Comparison of ENCODE assay signal across 8 cellular contexts in the genomic region with DNA sequence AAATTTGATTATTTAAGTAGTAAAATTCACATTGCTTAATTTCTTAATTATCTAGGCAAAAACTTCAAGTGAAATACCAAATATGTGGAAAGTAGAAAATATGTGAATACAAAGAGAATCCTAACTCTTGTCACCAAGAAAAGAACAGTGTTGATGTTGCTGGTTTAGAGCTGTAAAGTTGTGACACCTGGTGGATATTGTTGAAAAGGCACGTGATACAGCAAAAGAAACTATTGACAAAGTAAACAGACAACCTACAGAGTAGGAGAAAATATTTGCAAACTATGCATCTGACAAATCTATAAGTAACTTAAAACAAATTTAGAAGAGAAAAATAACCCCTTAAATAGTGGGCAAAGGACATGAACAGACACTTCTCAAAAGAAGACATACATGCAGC. TPM values are rescaled to one million over a fixed set of nuclear protein-coding genes. Genes with fewer than 3 reads are reported as not detected.
DNase-seq lines count a peak whose midpoint lies in the region; ATAC-seq, FAIRE-seq and TF ChIP-seq lines count a peak whose summit lies in the region.

No MANE protein-coding gene starts in this region.

- H3K9me3 ChIP-seq in DOHH2 (ENCODE audit: control insufficient read depth, insufficient read depth, low read length) (no peaks in the 10 kb centered on the region), K562 (replicated peaks; ENCODE audit: control insufficient read depth, insufficient read depth, low read depth, low read length) (no peaks in the 10 kb centered on the region), parathyroid adenoma (ENCODE audit: control insufficient read depth, low read length) (no peaks in the 10 kb centered on the region)

- no peaks in the 10 kb centered on the region for H3K9me1 ChIP-seq in K562 (ENCODE audit: control insufficient read depth, insufficient read depth, low read length)

- no peaks in the 10 kb centered on the region for H3K9me2 ChIP-seq in DOHH2 (replicated peaks; ENCODE audit: control insufficient read depth, low read length)

- TF ChIP-seq CTCF in DOHH2 (IDR thresholded peaks at IDR 0.05; ENCODE audit: low read depth, low read length, poor library complexity, severe bottlenecking), result peak; percentile 48
- peak; percentile 73 for TF ChIP-seq CTCF in KMS-11 (conservative IDR thresholded peaks at IDR 0.05; ENCODE audit: low read depth, low read length)
- TF ChIP-seq CTCF in K562 (IDR thresholded peaks at IDR 0.05 in 2 of 3, conservative IDR thresholded peaks at IDR 0.05 in 1 of 3; ENCODE audit: insufficient read depth in 2 of 3, low read depth in 1 of 3, low read length in 3 of 3), result peak; percentile 30 to 44 (median 43); a peak in 4 of 6 replicates
- TF ChIP-seq CTCF in parathyroid adenoma (IDR thresholded peaks at IDR 0.05), result peak; percentile 53
- no peak for TF ChIP-seq CTCF in lower leg skin (IDR thresholded peaks at IDR 0.05)

- no peak overlapping the region for H3K4me2 ChIP-seq in DOHH2 (ENCODE audit: low read length)
- H3K4me2 ChIP-seq in KMS-11, result no peak overlapping the region
- no peak overlapping the region for H3K4me2 ChIP-seq in K562 (ENCODE audit: insufficient read depth, low read length)
- H3K4me2 ChIP-seq in parathyroid adenoma (ENCODE audit: low read length), result no peak overlapping the region

- no peak overlapping the region for H2AFZ ChIP-seq in KMS-11 (ENCODE audit: low read depth)
- H2AFZ ChIP-seq in K562 (ENCODE audit: low read depth, low read length), result no peak overlapping the region
- no peak overlapping the region for H2AFZ ChIP-seq in parathyroid adenoma

- POLR2A ChIA-PET in K562 (lab: Yijun Ruan, JAX), result interaction anchor here (0.8 to 1.2 kb wide), 2 partner anchors 11 to 19 kb away, joined by 3 read pairs; no protein-coding TSS in a partner anchor

- H4K20me1 ChIP-seq in DOHH2 (ENCODE audit: control insufficient read depth, insufficient read depth, low read depth, low read length), result no peaks in the 10 kb centered on the region
- no peaks in the 10 kb centered on the region for H4K20me1 ChIP-seq in KMS-11 (ENCODE audit: insufficient read depth)
- no peaks in the 10 kb centered on the region for H4K20me1 ChIP-seq in K562 (replicated peaks; ENCODE audit: control insufficient read depth, insufficient read depth, low read length)

- H3K27ac ChIP-seq in DOHH2 (ENCODE audit: low read depth, low read length) (no peak overlapping the region), KMS-11 (no peak overlapping the region), K562 (ENCODE audit: extremely low read depth, low read depth, low read length) (no peak overlapping the region), parathyroid adenoma (no peak overlapping the region)

- TF ChIP-seq POLR2A in K562 (conservative IDR thresholded peaks at IDR 0.05) (no peak), lower leg skin (IDR thresholded peaks at IDR 0.05) (no peak)

- no peak for FAIRE-seq in K562 (lab: Jason Lieb, UNC)

- H3K27me3 ChIP-seq in DOHH2 (ENCODE audit: control insufficient read depth, low read length) (no peaks in the 10 kb centered on the region), KMS-11 (ENCODE audit: insufficient read depth, low read depth) (no peaks in the 10 kb centered on the region), K562 (ENCODE audit: control insufficient read depth in 2 of 2, insufficient read depth in 2 of 2, low read length in 2 of 2) (no peaks in the 10 kb centered on the region), parathyroid adenoma (ENCODE audit: control insufficient read depth, insufficient read depth, low read length) (no peaks in the 10 kb centered on the region)

- peak; percentile 54 to 80; a peak in 3 of 4 replicates for TF ChIP-seq RAD21 in K562 (CRISPR knock-in tag; conservative IDR thresholded peaks at IDR 0.05 in 1 of 2, IDR thresholded peaks at IDR 0.05 in 1 of 2)

- WGBS in K562 (ENCODE audit: insufficient coverage, low coverage, missing lambda C conversion rate), result 0% methylated on average over 1 of the region's 1 CpG
- 29 to 36% methylated on average over 1 of the region's 1 CpG for WGBS in lower leg skin, 2 donors

- H3K4me1 ChIP-seq in DOHH2 (ENCODE audit: control insufficient read depth, low read length) (no peaks in the 10 kb centered on the region), KMS-11 (ENCODE audit: low read depth, poor library complexity, severe bottlenecking) (peaks cover 7% of the 10 kb centered on the region), K562 (replicated peaks in 1 of 2; ENCODE audit: control insufficient read depth in 2 of 2, insufficient read depth in 2 of 2, low read length in 2 of 2) (no peaks in the 10 kb centered on the region), parathyroid adenoma (no peaks in the 10 kb centered on the region)

- no TSS peak for BruUV-seq in K562 (replicated peaks; lab: Mats Ljungman, UMichigan)

- in situ Hi-C loops in K562 (cut with MboI), result no loop called here

- H3K79me2 ChIP-seq in DOHH2 (ENCODE audit: control insufficient read depth, low read length) (no peaks in the 10 kb centered on the region), KMS-11 (ENCODE audit: insufficient read depth, low read depth) (no peaks in the 10 kb centered on the region), K562 (ENCODE audit: control insufficient read depth, insufficient read depth, low read length) (no peaks in the 10 kb centered on the region), parathyroid adenoma (no peaks in the 10 kb centered on the region)

- DNase-seq in K562 (ENCODE audit: extremely low read depth in 1 of 4, low spot score in 3 of 4), result peak in 1 of 4 experiments; percentile 23
- DNase-seq in lower leg skin (ENCODE audit: low spot score in 2 of 2), result no peak
- DNase-seq in middle frontal gyrus (ENCODE audit: extremely low spot score, low spot score), result no peak
- no peak for DNase-seq in stimulated activated CD4-positive, alpha-beta T cell treated with anti-CD3 and anti-CD28 coated beads, Interleukin-4, amount 100 ng/mL, for 24 hours

- ATAC-seq in GM21381 (IDR thresholded peaks at IDR 0.05; ENCODE audit: unreplicated experiment) (peak; percentile 71), K562 (peak; percentile 78)

- intact Hi-C loops in K562 (cut with micrococcal nuclease), result loop anchor here (10.0 kb wide), 1 partner anchor 206 kb away; no protein-coding TSS in a partner anchor
- intact Hi-C loops in lower leg skin (cut with DNase I; ENCODE audit: low total_unique reads), result no loop called here

- 0 out of 2 replicates have a peak, but pooled peaks cover 3% of the 10 kb centered on the region for H3K36me3 ChIP-seq in DOHH2 (ENCODE audit: control insufficient read depth, low read length)
- H3K36me3 ChIP-seq in KMS-11 (ENCODE audit: insufficient read depth), result no peaks in the 10 kb centered on the region
- H3K36me3 ChIP-seq in K562 (ENCODE audit: control insufficient read depth, insufficient read depth, low read length), result no peaks in the 10 kb centered on the region
- H3K36me3 ChIP-seq in parathyroid adenoma (ENCODE audit: control insufficient read depth, insufficient read depth, low read length), result no peaks in the 10 kb centered on the region

- no peak overlapping the region for H3K4me3 ChIP-seq in DOHH2 (ENCODE audit: low read length)
- H3K4me3 ChIP-seq in KMS-11 (IDR thresholded peaks at IDR 0.05; ENCODE audit: insufficient read depth, low read depth, low read length), result no peak overlapping the region
- no peak overlapping the region for H3K4me3 ChIP-seq in K562
- no peak overlapping the region for H3K4me3 ChIP-seq in parathyroid adenoma (ENCODE audit: low read depth, low read length)
- H3K4me3 ChIP-seq in lower leg skin (ENCODE audit: low read depth, poor library complexity, severe bottlenecking), result no peak overlapping the region

- no peaks in the 10 kb centered on the region for H3F3A ChIP-seq in DOHH2 (ENCODE audit: control insufficient read depth, insufficient read depth)

- H3K9ac ChIP-seq in KMS-11 (no peak overlapping the region), K562 (ENCODE audit: insufficient read depth in 1 of 2, low read depth in 2 of 2, low read length in 2 of 2) (no peak overlapping the region), parathyroid adenoma (no peak overlapping the region)

- CTCF ChIA-PET in K562 (lab: Yijun Ruan, JAX; ENCODE audit: low intra/inter-chr PET ratio), result no interaction called here

- TF ChIP-seq EP300 in K562 (IDR thresholded peaks at IDR 0.05; ENCODE audit: low read length), result no peak

TF ChIP-seq in K562, 482 proteins besides CTCF, POLR2A, EP300 and RAD21 (continues in another document):
- TF ChIP-seq ADNP (tag; IDR thresholded peaks at IDR 0.05) (no peak), POLR2H (tag; IDR thresholded peaks at IDR 0.05; ENCODE audit: low read depth) (no peak), CEBPB (tag; IDR thresholded peaks at IDR 0.05) (no peak), ELF2 (CRISPR knock-in tag; IDR thresholded peaks at IDR 0.05) (no peak)
- TF ChIP-seq, protein P1, sequence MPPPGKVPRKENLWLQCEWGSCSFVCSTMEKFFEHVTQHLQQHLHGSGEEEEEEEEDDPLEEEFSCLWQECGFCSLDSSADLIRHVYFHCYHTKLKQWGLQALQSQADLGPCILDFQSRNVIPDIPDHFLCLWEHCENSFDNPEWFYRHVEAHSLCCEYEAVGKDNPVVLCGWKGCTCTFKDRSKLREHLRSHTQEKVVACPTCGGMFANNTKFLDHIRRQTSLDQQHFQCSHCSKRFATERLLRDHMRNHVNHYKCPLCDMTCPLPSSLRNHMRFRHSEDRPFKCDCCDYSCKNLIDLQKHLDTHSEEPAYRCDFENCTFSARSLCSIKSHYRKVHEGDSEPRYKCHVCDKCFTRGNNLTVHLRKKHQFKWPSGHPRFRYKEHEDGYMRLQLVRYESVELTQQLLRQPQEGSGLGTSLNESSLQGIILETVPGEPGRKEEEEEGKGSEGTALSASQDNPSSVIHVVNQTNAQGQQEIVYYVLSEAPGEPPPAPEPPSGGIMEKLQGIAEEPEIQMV (tag; conservative IDR thresholded peaks at IDR 0.05; ENCODE audit: low read depth), result no peak

RNA-seq across cellular contexts. Expression of a gene that starts 25.6 kb away (rescaled TPM):
- total RNA-seq in K562 (2011; cell fraction: chromatin; rRNA removed; ENCODE audit: low replicate concordance), result 42.4 and 165 TPM in 2 replicates
- total RNA-seq in K562 (2011; cell fraction: nucleolus; rRNA removed), result 17.0 and 27.1 TPM in 2 replicates
- total RNA-seq in K562 (2011; cell fraction: nucleoplasm; rRNA removed), result 58.4 and 78.7 TPM in 2 replicates
- total RNA-seq in K562 (2014; rRNA removed) (121 and 156 TPM in 2 replicates), K562 (2014; rRNA removed; fragmentation: Illumina TruSeq; extraction: Trizol) (236 and 258 TPM in 2 replicates), K562 (2015; rRNA removed; fragmentation: Illumina TruSeq; extraction: Trizol) (196 and 209 TPM in 2 replicates), K562 (2021) (122 and 132 TPM in 2 replicates), lower leg skin (10 to 100 TPM; 43.5 to 77.8 (median 52.0) TPM)
- polyA plus RNA-seq in K562 (2011; rRNA removed) (145 and 211 TPM in 2 replicates), K562 (2014; fragmentation: Illumina TruSeq; extraction: Trizol) (227 and 286 TPM in 2 replicates), K562 (2014; fragmentation: Nextera tagmentation; extraction: Ambion mirVana) (100 to 1,000 TPM; 182 to 186 TPM), K562 (2014; rRNA removed) (182 and 189 TPM in 2 replicates)
- 32.2 and 67.4 TPM in 2 replicates for polyA plus RNA-seq in K562 (2011; cell fraction: cytosol; rRNA removed)
- polyA plus RNA-seq in K562 (2011; cell fraction: nucleus; rRNA removed), result 47.3 and 75.8 TPM in 2 replicates
- 104 and 142 TPM in 2 replicates for polyA plus RNA-seq in K562 (2012)
- 224 and 232 TPM in 2 replicates for polyA minus RNA-seq in K562 (2011; rRNA and poly(A)+ RNA removed)
- polyA minus RNA-seq in K562 (2011; cell fraction: cytosol; rRNA and poly(A)+ RNA removed), result 70.7 and 73.4 TPM in 2 replicates
- polyA minus RNA-seq in K562 (2011; cell fraction: nucleus; rRNA and poly(A)+ RNA removed), result 34.3 and 68.2 TPM in 2 replicates

Comparison
In these comparisons a context has a peak if more than half of its experiments do, and no peak if none do; other contexts are left out.
1. CTCF ChIP-seq: peak in DOHH2 (single experiment), KMS-11 (single experiment), K562 (3 of 3) and parathyroid adenoma (single experiment); none in lower leg skin (0 of 3).